In the genomic region with DNA sequence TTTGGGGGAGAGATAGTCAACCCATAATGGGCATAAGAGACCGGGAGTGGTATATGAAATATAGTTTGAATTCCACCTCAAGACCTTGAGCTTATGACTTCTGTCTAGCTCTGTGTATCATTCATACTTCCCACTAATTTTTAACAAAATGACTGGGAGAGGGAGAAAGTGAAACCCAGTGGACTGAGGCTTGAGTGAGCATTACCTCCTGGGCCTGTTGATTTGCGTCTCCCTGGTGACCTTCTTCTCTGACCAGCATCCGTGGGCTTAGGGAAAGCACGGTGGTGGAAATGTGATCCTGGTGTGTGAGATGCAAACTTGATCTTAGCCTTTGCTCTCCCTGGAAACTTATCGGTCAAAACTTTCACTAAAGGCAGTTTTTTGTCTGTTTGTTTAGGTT, we compare ENCODE assay signal across 8 cellular contexts.
DNase-seq lines count a peak whose midpoint lies in the region; ATAC-seq, FAIRE-seq and TF ChIP-seq lines count a peak whose summit lies in the region.

No MANE protein-coding gene starts in this region.

- no peak for TF ChIP-seq POLR2A in erythroblast (IDR thresholded peaks at IDR 0.05; ENCODE audit: low read length)

- H3K36me3 Mint-ChIP-seq in T-helper 17 cell (ENCODE audit: low read depth): peaks cover 2% of the 10 kb centered on the region

- H3K27me3 Mint-ChIP-seq in T-helper 17 cell: no peaks in the 10 kb centered on the region

- no peaks in the 10 kb centered on the region for H3K27me3 ChIP-seq in heart right ventricle

- H3K36me3 ChIP-seq in heart right ventricle: peaks cover 0 to 55% (median 0%) of the 10 kb centered on the region in 9 donors

- intact Hi-C loops in heart right ventricle (cut with DNase I): loop anchor here in 7 of 10 donors (2.0 to 10.0 kb wide), 7 partner anchors 35 to 212 kb away; no protein-coding TSS in a partner anchor
- intact Hi-C loops in sciatic nerve (cut with DNase I): no loop called here

- no peak for ATAC-seq in T-helper 17 cell
- ATAC-seq in heart right ventricle: peak; percentile 58 to 82 (median 72)
- peak; percentile 88 for ATAC-seq in sciatic nerve
- ATAC-seq in HG02840 (IDR thresholded peaks at IDR 0.05; ENCODE audit: low FRiP score, unreplicated experiment): no peak

- H3K27ac Mint-ChIP-seq in T-helper 17 cell: peak overlapping the region; percentile 61

- WGBS in heart right ventricle, 2 donors: 31 to 42% methylated on average over 5 of the region's 5 CpGs

- H3K9me3 ChIP-seq in T-helper 17 cell (ENCODE audit: control insufficient read depth, low read length, poor library complexity, severe bottlenecking): peaks cover 3% of the 10 kb centered on the region
- H3K9me3 ChIP-seq in heart right ventricle: peaks cover 0 to 21% (median 11%) of the 10 kb centered on the region in 11 donors

- no peak for FAIRE-seq in D721Med (lab: Jason Lieb, UNC)

- H3K4me3 ChIP-seq in GM12865 (ENCODE audit: low read depth, low read length) (no peak overlapping the region), heart right ventricle (peak overlapping the region in 2 of 10 donors; percentile 13 to 14)

- peaks cover 19 to 57% (median 53%) of the 10 kb centered on the region in 9 donors for H3K4me1 ChIP-seq in heart right ventricle

- no peak overlapping the region for H3K4me3 Mint-ChIP-seq in T-helper 17 cell

- H3K27ac ChIP-seq in heart right ventricle: peak overlapping the region; percentile 59 to 97 (median 86)

- peak; percentile 69 for DNase-seq in GM12865 (ENCODE audit: low read depth)
- DNase-seq in T-helper 17 cell: no peak
- DNase-seq in heart right ventricle: peak in 1 of 2 donors; percentile 51
- DNase-seq in sciatic nerve (ENCODE audit: low spot score): no peak
- no peak for DNase-seq in D721Med (ENCODE audit: insufficient read length, low spot score)
- no peak for DNase-seq in erythroblast (lab: John Stamatoyannopoulos, UW)
- DNase-seq in NCI-H1436 (lab: John Stamatoyannopoulos, UW): no peak

- peaks cover 17% of the 10 kb centered on the region for H3K4me1 Mint-ChIP-seq in T-helper 17 cell

- TF ChIP-seq CTCF in GM12865 (IDR thresholded peaks at IDR 0.05; ENCODE audit: insufficient read depth, low read depth, low read length, missing control alignments) (no peak), heart right ventricle (IDR thresholded peaks at IDR 0.05) (no peak), D721Med (IDR thresholded peaks at IDR 0.05; ENCODE audit: insufficient read depth, missing control alignments) (no peak)

Comparison
In these comparisons a context has a peak if more than half of its experiments do, and no peak if none do; other contexts are left out.
1. ATAC-seq: peak in heart right ventricle (8 of 8) and sciatic nerve (single experiment); none in T-helper 17 cell (single experiment) and HG02840 (single experiment).